Comparison of ENCODE assay signal across 8 cellular contexts in genomic region chrX:120213438-120214265, GRCh38. TPM values are rescaled to one million over a fixed set of nuclear protein-coding genes. Genes with fewer than 3 reads are reported as not detected.
DNase-seq lines count a peak whose midpoint lies in the region; ATAC-seq and TF ChIP-seq lines count a peak whose summit lies in the region.

No MANE protein-coding gene starts in this region.

- peak; percentile 94 for ATAC-seq in GM19463 (IDR thresholded peaks at IDR 0.05; ENCODE audit: unreplicated experiment)
- ATAC-seq in heart left ventricle = peak in 3 of 4 donors; percentile 52 to 73 (median 73)

- H3K9me3 ChIP-seq in SK-N-SH (no peaks in the 10 kb centered on the region), heart left ventricle (no peaks in the 10 kb centered on the region)

- H3K9me3 Mint-ChIP-seq in activated naive CD8-positive, alpha-beta T cell treated with anti-CD3 and anti-CD28 coated beads for 36 hours = no peaks in the 10 kb centered on the region

- H3F3A ChIP-seq in SK-N-SH (replicated peaks; ENCODE audit: insufficient read depth) = no peaks in the 10 kb centered on the region

- H2AFZ ChIP-seq in KMS-11 (ENCODE audit: low read depth) (no peak overlapping the region), SK-N-SH (ENCODE audit: low read depth) (no peak overlapping the region)

- no peak for TF ChIP-seq POLR2A in heart left ventricle (IDR thresholded peaks at IDR 0.05)

- 13% methylated on average over 8 of the region's 8 CpGs for WGBS in SK-N-SH (ENCODE audit: low lambda C conversion rate)
- 26 to 31% (median 28%) methylated on average over 7 to 8 of the region's 8 CpGs for WGBS in heart left ventricle, 4 donors

- H3K4me3 ChIP-seq in KMS-11 (IDR thresholded peaks at IDR 0.05; ENCODE audit: insufficient read depth, low read depth, low read length) (no peak overlapping the region), SK-N-SH (ENCODE audit: low read depth in 2 of 2, low read length in 1 of 2) (no peak overlapping the region), heart left ventricle (no peak overlapping the region)

- H3K9ac ChIP-seq in KMS-11 (no peak overlapping the region), SK-N-SH (no peak overlapping the region)

- TF ChIP-seq CTCF in KMS-11 (conservative IDR thresholded peaks at IDR 0.05; ENCODE audit: low read depth, low read length) = peak; percentile 80
- peak; percentile 91 for TF ChIP-seq CTCF in SK-N-SH (IDR thresholded peaks at IDR 0.05)
- TF ChIP-seq CTCF in heart left ventricle (IDR thresholded peaks at IDR 0.05) = peak; percentile 51 to 78 (median 65)

- POLR2A ChIA-PET in SK-N-SH (lab: Yijun Ruan, JAX) = no interaction called here

- no peaks in the 10 kb centered on the region for H3K9me2 ChIP-seq in SK-N-SH

- H3K27me3 ChIP-seq in KMS-11 (ENCODE audit: insufficient read depth, low read depth) = no peaks in the 10 kb centered on the region
- H3K27me3 ChIP-seq in SK-N-SH (ENCODE audit: insufficient read depth) = no peaks in the 10 kb centered on the region; the same call in 1 of the 2 replicates
- H3K27me3 ChIP-seq in heart left ventricle = peaks cover 0 to 10% (median 0%) of the 10 kb centered on the region in 9 donors

- peaks cover 5% of the 10 kb centered on the region for H3K4me1 Mint-ChIP-seq in activated naive CD8-positive, alpha-beta T cell treated with anti-CD3 and anti-CD28 coated beads for 36 hours

- no peaks in the 10 kb centered on the region for H3K4me1 ChIP-seq in KMS-11 (ENCODE audit: low read depth, poor library complexity, severe bottlenecking)
- H3K4me1 ChIP-seq in SK-N-SH (ENCODE audit: control insufficient read depth in 1 of 2, insufficient read depth in 2 of 2, low read depth in 1 of 2, low read length in 1 of 2) = no peaks in the 10 kb centered on the region; a peak in 1 of 4 replicates
- no peaks in the 10 kb centered on the region for H3K4me1 ChIP-seq in heart left ventricle

- H3K27ac ChIP-seq in KMS-11 (no peak overlapping the region), SK-N-SH (ENCODE audit: low read depth in 2 of 2, low read length in 1 of 2) (no peak overlapping the region), heart left ventricle (no peak overlapping the region)

- H3K4me3 Mint-ChIP-seq in activated naive CD8-positive, alpha-beta T cell treated with anti-CD3 and anti-CD28 coated beads for 36 hours = no peak overlapping the region

- CTCF ChIA-PET in SK-N-SH (lab: Yijun Ruan, JAX) = interaction anchor here (0.6 to 2.9 kb wide), 33 partner anchors 9 to 707 kb away, joined by 3 to 33 read pairs (median 5); partner anchors contain the start of genes RHOXF1 and ZBTB33

- TF ChIP-seq EP300 in SK-N-SH (IDR thresholded peaks at IDR 0.05; ENCODE audit: borderline replicate concordance in 1 of 2, low read depth in 1 of 2, low read length in 1 of 2) = no peak

- peak; percentile 80 for TF ChIP-seq RAD21 in SK-N-SH (IDR thresholded peaks at IDR 0.05; ENCODE audit: low read length)

- H3K36me3 Mint-ChIP-seq in activated naive CD8-positive, alpha-beta T cell treated with anti-CD3 and anti-CD28 coated beads for 36 hours = no peaks in the 10 kb centered on the region

- no peaks in the 10 kb centered on the region for H3K27me3 Mint-ChIP-seq in activated naive CD8-positive, alpha-beta T cell treated with anti-CD3 and anti-CD28 coated beads for 36 hours

- H3K36me3 ChIP-seq in KMS-11 (ENCODE audit: insufficient read depth) (no peaks in the 10 kb centered on the region), SK-N-SH (replicated peaks in 1 of 2; ENCODE audit: control insufficient read depth in 1 of 2, insufficient read depth in 2 of 2, low read length in 1 of 2) (no peaks in the 10 kb centered on the region), heart left ventricle (no peaks in the 10 kb centered on the region)

- DNase-seq in COLO829 (ENCODE audit: low spot score) (peak; percentile 46), SK-N-SH (peak; percentile 66), heart left ventricle (peak in 4 of 5 donors; percentile 24 to 42 (median 30)), renal cortical epithelial cell (ENCODE audit: low read depth) (peak; percentile 44), OCI-M2 (lab: John Stamatoyannopoulos, UW; ENCODE audit: unreplicated experiment) (no peak)
- DNase-seq in activated naive CD8-positive, alpha-beta T cell treated with anti-CD3 and anti-CD28 coated beads for 36 hours = peak; percentile 32

- no peaks in the 10 kb centered on the region for H3K79me2 ChIP-seq in KMS-11 (ENCODE audit: insufficient read depth, low read depth)
- no peaks in the 10 kb centered on the region for H3K79me2 ChIP-seq in SK-N-SH (ENCODE audit: insufficient read depth)

- H3K4me2 ChIP-seq in KMS-11 (no peak overlapping the region), SK-N-SH (no peak overlapping the region)

- intact Hi-C loops in heart left ventricle (cut with DNase I) = loop anchor here in 1 of 10 donors (10.0 kb wide), 2 partner anchors 109 to 229 kb away; no protein-coding TSS in a partner anchor

- no peak overlapping the region for H3K27ac Mint-ChIP-seq in activated naive CD8-positive, alpha-beta T cell treated with anti-CD3 and anti-CD28 coated beads for 36 hours

- H4K20me1 ChIP-seq in KMS-11 (ENCODE audit: insufficient read depth) = no peaks in the 10 kb centered on the region
- H4K20me1 ChIP-seq in SK-N-SH (ENCODE audit: insufficient read depth) = no peaks in the 10 kb centered on the region

TF ChIP-seq in SK-N-SH, 30 proteins besides CTCF, POLR2A, EP300 and RAD21:
- no peak for TF ChIP-seq SIN3A (IDR thresholded peaks at IDR 0.05; ENCODE audit: borderline replicate concordance, low read depth, low read length)
- no peak for TF ChIP-seq RFX5 (IDR thresholded peaks at IDR 0.05; ENCODE audit: low read length)
- peak; percentile 70 for TF ChIP-seq SMC3 (IDR thresholded peaks at IDR 0.05; ENCODE audit: low read depth, low read length)
- peak; percentile 85 for TF ChIP-seq REST (IDR thresholded peaks at IDR 0.05; ENCODE audit: low read depth, low read length)

RNA-seq across cellular contexts. Expression of gene ZBTB33, which starts 37.0 kb away (rescaled TPM):
- polyA plus RNA-seq in SK-N-SH (2012; rRNA removed) = 1.2 and 1.5 TPM in 2 replicates
- polyA plus RNA-seq in SK-N-SH (2012; cell fraction: cytosol; rRNA removed) = 2.0 and 2.7 TPM in 2 replicates
- polyA plus RNA-seq in SK-N-SH (2012; cell fraction: nucleus; rRNA removed) = 0.53 and 1.1 TPM in 2 replicates
- total RNA-seq in activated naive CD8-positive, alpha-beta T cell treated with anti-CD3 and anti-CD28 coated beads for 36 hours = 10 to 100 TPM; 13.9 to 14.0 TPM
- 1 to 10 TPM; 5.3 to 8.9 (median 7.1) TPM for total RNA-seq in heart left ventricle
- 1 to 10 TPM; 1.6 to 5.2 TPM for polyA plus RNA-seq in heart left ventricle
- 15.6 and 23.5 TPM in 2 replicates for total RNA-seq in renal cortical epithelial cell

RNA-seq across cellular contexts. Expression of gene RHOXF2, which starts 55.2 kb away (rescaled TPM):
- polyA plus RNA-seq in SK-N-SH (2012; rRNA removed) = not detected in 2 replicates
- polyA plus RNA-seq in SK-N-SH (2012; cell fraction: cytosol; rRNA removed) = not detected in 2 replicates
- polyA plus RNA-seq in SK-N-SH (2012; cell fraction: nucleus; rRNA removed) = not detected in 2 replicates
- not detected for total RNA-seq in activated naive CD8-positive, alpha-beta T cell treated with anti-CD3 and anti-CD28 coated beads for 36 hours
- total RNA-seq in heart left ventricle = not detected
- polyA plus RNA-seq in heart left ventricle = not detected
- not detected in 2 replicates for total RNA-seq in renal cortical epithelial cell
